In genomic region chr12:74665690-74666089, GRCh38 we compare ENCODE assay signal across 36 cellular contexts.
"Had no signal": no experiment of that assay in that cellular context is flagged by ENCODE, and none has a peak within 500 bp of the region (broad histone marks: within the 10 kb centered on the region; RNA-seq: fewer than 3 reads in every experiment).

No MANE protein-coding gene starts in this region.

- H3K27ac Mint-ChIP-seq: activated naive CD4-positive, alpha-beta T cell treated with anti-CD3 and anti-CD28 coated beads for 36 hours; activated naive CD4-positive, alpha-beta T cell treated with anti-CD3 and anti-CD28 coated beads, Interleukin-2, amount 10 ng/mL, durations not matched to agents 7 days and 5 days; activated naive CD4-positive, alpha-beta T cell treated with anti-CD3 and anti-CD28 coated beads, Interleukin-2, amount 50 U/mL, for 24 hours; activated naive CD4-positive, alpha-beta T cell treated with anti-CD3 and anti-CD28 coated beads, Interleukin-2, amount 50 U/mL, for 72 hours; activated naive CD8-positive, alpha-beta T cell; activated naive CD8-positive, alpha-beta T cell treated with anti-CD3 and anti-CD28 coated beads for 36 hours; activated naive CD8-positive, alpha-beta T cell treated with anti-CD3 and anti-CD28 coated beads, Interleukin-2, amount 10 ng/mL, durations not matched to agents 7 days and 5 days; activated naive CD8-positive, alpha-beta T cell treated with anti-CD3 and anti-CD28 coated beads, Interleukin-2, amount 50 U/mL, for 24 hours; activated T-helper 1 cell treated with anti-CD3 and anti-CD28 coated beads, Interleukin-12 subunit alpha, Interleukin-12 subunit beta, Interleukin-2, Interleukin-4 antibody, amounts not matched to agents 30 ng/mL and 10 ng/mL and 1 ng/mL, durations not matched to agents 14 hours and 24 hours and 36 hours; activated T-helper 17 cell treated with anti-CD3 and anti-CD28 coated beads, Interleukin-2, amount 50 U/mL, for 72 hours; activated T-helper 2 cell treated with anti-CD3 and anti-CD28 coated beads, Interferon-gamma antibody, Interleukin-2, Interleukin-4, amounts not matched to agents 10 μg/mL and 5 μg/mL and 100 μg/mL, durations not matched to agents 14 hours and 24 hours and 36 hours; brain had no signal

- H3K27me3 Mint-ChIP-seq: activated naive CD4-positive, alpha-beta T cell treated with anti-CD3 and anti-CD28 coated beads, Interleukin-2, amount 10 ng/mL, durations not matched to agents 7 days and 5 days; activated naive CD8-positive, alpha-beta T cell; activated naive CD8-positive, alpha-beta T cell treated with anti-CD3 and anti-CD28 coated beads, Interleukin-2, amount 50 U/mL, for 24 hours; brain; central memory CD8-positive, alpha-beta T cell had no signal

- H3K4me3 Mint-ChIP-seq: activated naive CD4-positive, alpha-beta T cell treated with anti-CD3 and anti-CD28 coated beads for 36 hours; activated naive CD4-positive, alpha-beta T cell treated with anti-CD3 and anti-CD28 coated beads, Interleukin-2, amount 10 ng/mL, durations not matched to agents 7 days and 5 days; activated naive CD4-positive, alpha-beta T cell treated with anti-CD3 and anti-CD28 coated beads, Interleukin-2, amount 50 U/mL, for 24 hours; activated naive CD8-positive, alpha-beta T cell; activated naive CD8-positive, alpha-beta T cell treated with anti-CD3 and anti-CD28 coated beads for 36 hours; activated naive CD8-positive, alpha-beta T cell treated with anti-CD3 and anti-CD28 coated beads, Interleukin-2, amount 10 ng/mL, durations not matched to agents 7 days and 5 days; activated naive CD8-positive, alpha-beta T cell treated with anti-CD3 and anti-CD28 coated beads, Interleukin-2, amount 50 U/mL, for 24 hours; activated T-cell treated with anti-CD3 and anti-CD28 coated beads, Interleukin-2, amount 50 U/mL, for 4 hours; activated T-cell treated with anti-CD3 and anti-CD28 coated beads, Interleukin-2, amount 50 U/mL, for 72 hours; activated T-helper 1 cell treated with anti-CD3 and anti-CD28 coated beads, Interleukin-12 subunit alpha, Interleukin-12 subunit beta, Interleukin-2, Interleukin-4 antibody, amounts not matched to agents 30 ng/mL and 10 ng/mL and 1 ng/mL, durations not matched to agents 14 hours and 24 hours and 36 hours; activated T-helper 17 cell treated with anti-CD3 and anti-CD28 coated beads, Interleukin-2, amount 50 U/mL, for 72 hours; brain; central memory CD8-positive, alpha-beta T cell had no signal

- H3K27me3 ChIP-seq: adrenal gland, ascending aorta, body of pancreas, brain microvascular endothelial cell, breast epithelium, cardiac muscle cell had no signal

- ATAC-seq: activated naive CD4-positive, alpha-beta T cell treated with anti-CD3 and anti-CD28 coated beads, Interleukin-2, amount 50 U/mL, for 72 hours; activated naive CD8-positive, alpha-beta T cell treated with anti-CD3 and anti-CD28 coated beads, Interleukin-2, amount 50 U/mL, for 24 hours; activated T-cell treated with anti-CD3 and anti-CD28 coated beads, Interleukin-2, amount 50 U/mL, for 4 hours; activated T-cell treated with anti-CD3 and anti-CD28 coated beads, Interleukin-2, amount 50 U/mL, for 72 hours; activated T-helper 17 cell treated with anti-CD3 and anti-CD28 coated beads, Interleukin-2, amount 50 U/mL, for 72 hours; body of pancreas had no signal

- H3K9me3 Mint-ChIP-seq: activated naive CD4-positive, alpha-beta T cell treated with anti-CD3 and anti-CD28 coated beads for 36 hours; activated naive CD4-positive, alpha-beta T cell treated with anti-CD3 and anti-CD28 coated beads, Interleukin-2, amount 10 ng/mL, durations not matched to agents 7 days and 5 days; activated naive CD4-positive, alpha-beta T cell treated with anti-CD3 and anti-CD28 coated beads, Interleukin-2, amount 50 U/mL, for 24 hours; activated naive CD4-positive, alpha-beta T cell treated with anti-CD3 and anti-CD28 coated beads, Interleukin-2, amount 50 U/mL, for 72 hours; activated naive CD8-positive, alpha-beta T cell treated with anti-CD3 and anti-CD28 coated beads for 36 hours; activated naive CD8-positive, alpha-beta T cell treated with anti-CD3 and anti-CD28 coated beads, Interleukin-2, amount 10 ng/mL, durations not matched to agents 7 days and 5 days; activated naive CD8-positive, alpha-beta T cell treated with anti-CD3 and anti-CD28 coated beads, Interleukin-2, amount 50 U/mL, for 24 hours; activated T-cell treated with anti-CD3 and anti-CD28 coated beads, Interleukin-2, amount 50 U/mL, for 4 hours; activated T-cell treated with anti-CD3 and anti-CD28 coated beads, Interleukin-2, amount 50 U/mL, for 72 hours; activated T-helper 1 cell treated with anti-CD3 and anti-CD28 coated beads, Interleukin-12 subunit alpha, Interleukin-12 subunit beta, Interleukin-2, Interleukin-4 antibody, amounts not matched to agents 30 ng/mL and 10 ng/mL and 1 ng/mL, durations not matched to agents 14 hours and 24 hours and 36 hours; activated T-helper 17 cell treated with anti-CD3 and anti-CD28 coated beads, Interleukin-2, amount 50 U/mL, for 72 hours; activated T-helper 2 cell treated with anti-CD3 and anti-CD28 coated beads, Interferon-gamma antibody, Interleukin-2, Interleukin-4, amounts not matched to agents 10 μg/mL and 5 μg/mL and 100 μg/mL, durations not matched to agents 14 hours and 24 hours and 36 hours; brain; central memory CD8-positive, alpha-beta T cell had no signal

- H3K4me3 ChIP-seq: adrenal gland, ascending aorta, body of pancreas, breast epithelium, cardiac muscle cell had no signal

- H3K4me1 ChIP-seq: adrenal gland, ascending aorta, body of pancreas, breast epithelium had no signal

- H3K36me3 ChIP-seq: adrenal gland, ascending aorta, brain microvascular endothelial cell, breast epithelium, cardiac muscle cell had no signal

- DNase-seq: activated effector memory CD4-positive, alpha-beta T cell treated with anti-CD3 and anti-CD28 coated beads, Interleukin-2, amount 50 U/mL, for 16 hours; activated effector memory CD4-positive, alpha-beta T cell treated with Interleukin-2 at 50 U/mL for 16 hours; activated gamma-delta T cell; activated gamma-delta T cell treated with Interleukin-2 at 50 U/mL for 16 hours; activated naive CD4-positive, alpha-beta T cell; activated naive CD4-positive, alpha-beta T cell treated with anti-CD3 and anti-CD28 coated beads for 36 hours; activated naive CD4-positive, alpha-beta T cell treated with anti-CD3 and anti-CD28 coated beads, Interleukin-2, amount 10 ng/mL, durations not matched to agents 7 days and 5 days; activated naive CD4-positive, alpha-beta T cell treated with anti-CD3 and anti-CD28 coated beads, Interleukin-2, amount 50 U/mL, for 16 hours; activated naive CD4-positive, alpha-beta T cell treated with Interleukin-2 at 50 U/mL for 16 hours; activated naive CD8-positive, alpha-beta T cell treated with anti-CD3 and anti-CD28 coated beads for 36 hours; activated naive CD8-positive, alpha-beta T cell treated with anti-CD3 and anti-CD28 coated beads, Interleukin-2, amount 10 ng/mL, durations not matched to agents 7 days and 5 days; activated naive CD8-positive, alpha-beta T cell treated with anti-CD3 and anti-CD28 coated beads, Interleukin-2, amount 50 U/mL, for 24 hours; activated T-cell treated with anti-CD3 and anti-CD28 coated beads, Interleukin-2, amount 50 U/mL, for 4 hours; activated T-cell treated with anti-CD3 and anti-CD28 coated beads, Interleukin-2, amount 50 U/mL, for 48 hours; activated T-cell treated with anti-CD3 and anti-CD28 coated beads, Interleukin-2, amount 50 U/mL, for 72 hours; adrenal gland; amniotic stem cell; amygdala; anterior cingulate cortex; aorta; body of pancreas; brain microvascular endothelial cell; caudate nucleus; central memory CD4-positive, alpha-beta T cell; cerebellar nuclear complex had no signal

- H3K9me3 ChIP-seq: adrenal gland, ascending aorta, body of pancreas, breast epithelium had no signal

- H3K36me3 Mint-ChIP-seq: activated naive CD4-positive, alpha-beta T cell treated with anti-CD3 and anti-CD28 coated beads, Interleukin-2, amount 10 ng/mL, durations not matched to agents 7 days and 5 days; activated naive CD4-positive, alpha-beta T cell treated with anti-CD3 and anti-CD28 coated beads, Interleukin-2, amount 50 U/mL, for 24 hours; activated naive CD4-positive, alpha-beta T cell treated with anti-CD3 and anti-CD28 coated beads, Interleukin-2, amount 50 U/mL, for 72 hours; activated naive CD8-positive, alpha-beta T cell; activated naive CD8-positive, alpha-beta T cell treated with anti-CD3 and anti-CD28 coated beads for 36 hours; activated naive CD8-positive, alpha-beta T cell treated with anti-CD3 and anti-CD28 coated beads, Interleukin-2, amount 10 ng/mL, durations not matched to agents 7 days and 5 days; brain had no signal

- H3K27ac ChIP-seq: adrenal gland, ascending aorta, body of pancreas, brain microvascular endothelial cell, breast epithelium, cardiac muscle cell had no signal

- H3K4me1 Mint-ChIP-seq: activated naive CD4-positive, alpha-beta T cell treated with anti-CD3 and anti-CD28 coated beads, Interleukin-2, amount 10 ng/mL, durations not matched to agents 7 days and 5 days; activated naive CD4-positive, alpha-beta T cell treated with anti-CD3 and anti-CD28 coated beads, Interleukin-2, amount 50 U/mL, for 24 hours; activated naive CD8-positive, alpha-beta T cell treated with anti-CD3 and anti-CD28 coated beads for 36 hours; activated naive CD8-positive, alpha-beta T cell treated with anti-CD3 and anti-CD28 coated beads, Interleukin-2, amount 10 ng/mL, durations not matched to agents 7 days and 5 days; activated naive CD8-positive, alpha-beta T cell treated with anti-CD3 and anti-CD28 coated beads, Interleukin-2, amount 50 U/mL, for 24 hours; activated T-helper 17 cell treated with anti-CD3 and anti-CD28 coated beads, Interleukin-2, amount 50 U/mL, for 72 hours; brain; central memory CD8-positive, alpha-beta T cell had no signal
